1 cellular context compared by ENCODE assay signal in genomic region chr3:66675383-66675782, GRCh38.
A peak's percentile ranks its signal among the peaks of the same experiment; 100 is the strongest.
TF ChIP-seq lines count a peak whose summit lies in the region.

No MANE protein-coding gene starts in this region.

TF ChIP-seq in IMR-90, 13 proteins besides CTCF, POLR2A, EP300 and RAD21:
- TF ChIP-seq BHLHE40 (IDR thresholded peaks at IDR 0.05; ENCODE audit: low read depth, low read length) (peak; percentile 89), USF2 (IDR thresholded peaks at IDR 0.05; ENCODE audit: low read depth, low read length) (no peak), MAFK (IDR thresholded peaks at IDR 0.05; ENCODE audit: low read depth, low read length) (no peak), CEBPB (IDR thresholded peaks at IDR 0.05; ENCODE audit: low read depth, low read length) (peak; percentile 81), MAZ (IDR thresholded peaks at IDR 0.05; ENCODE audit: borderline replicate concordance, low read depth, low read length) (no peak), FOS (IDR thresholded peaks at IDR 0.05; ENCODE audit: low read depth, low read length) (no peak), ELK1 (IDR thresholded peaks at IDR 0.05; ENCODE audit: borderline replicate concordance, low read depth, low read length) (no peak), RCOR1 (IDR thresholded peaks at IDR 0.05; ENCODE audit: insufficient replicate concordance, low read length) (no peak), CHD1 (IDR thresholded peaks at IDR 0.05; ENCODE audit: low read depth, low read length) (no peak), SMC3 (IDR thresholded peaks at IDR 0.05; ENCODE audit: low read depth, low read length) (no peak)
TF ChIP-seq in IMR-90: peak in this region for 2.
